ENCODE assay signal across 8 cellular contexts in genomic region chr12:53674977-53675700, GRCh38. TPM values are rescaled to one million over a fixed set of nuclear protein-coding genes. Genes with fewer than 3 reads are reported as not detected.
DNase-seq lines count a peak whose midpoint lies in the region; TF ChIP-seq lines count a peak whose summit lies in the region.

No MANE protein-coding gene starts in this region.

- BruUV-seq in OCI-LY7 (replicated peaks; lab: Mats Ljungman, UMichigan), result TSS peak; percentile 80

- TF ChIP-seq CTCF in OCI-LY7 (conservative IDR thresholded peaks at IDR 0.05; ENCODE audit: low read length), result no peak
- TF ChIP-seq CTCF in epithelial cell of esophagus (IDR thresholded peaks at IDR 0.05; ENCODE audit: insufficient read depth, low read depth, low read length, missing control alignments), result no peak
- TF ChIP-seq CTCF in parathyroid adenoma (IDR thresholded peaks at IDR 0.05), result no peak

- H3K27ac ChIP-seq in OCI-LY7 (ENCODE audit: low read depth, low read length, poor library complexity, severe bottlenecking) (peak overlapping the region; percentile 77), parathyroid adenoma (peak overlapping the region; percentile 74)

- DNase-seq in EL (peak; percentile 23), OCI-LY7 (ENCODE audit: low spot score) (peak; percentile 9), epithelial cell of esophagus (ENCODE audit: low read depth) (peak; percentile 5), NCI-H1105 (lab: John Stamatoyannopoulos, UW) (no peak), glomerular visceral epithelial cell (ENCODE audit: extremely low spot score) (no peak), pons (ENCODE audit: low spot score) (no peak), germinal center (ENCODE audit: low spot score) (no peak)

- H3K9ac ChIP-seq in parathyroid adenoma, result peak overlapping the region; percentile 6

- H3K4me3 ChIP-seq in OCI-LY7 (ENCODE audit: low read depth, low read length, poor library complexity, severe bottlenecking) (peak overlapping the region; percentile 94), epithelial cell of esophagus (ENCODE audit: low read length) (peak overlapping the region; percentile 88), parathyroid adenoma (ENCODE audit: low read depth, low read length) (peak overlapping the region; percentile 95)

- POLR2A ChIA-PET in OCI-LY7 (lab: Charles Lee), result interaction anchor here (0.6 to 1.7 kb wide), 14 partner anchors 10 to 275 kb away, joined by 3 to 9 read pairs (median 4); partner anchors contain the start of genes CALCOCO1 and TARBP2

- H3K36me3 ChIP-seq in OCI-LY7 (ENCODE audit: insufficient read depth, low read length) (peaks cover 46% of the 10 kb centered on the region), parathyroid adenoma (ENCODE audit: control insufficient read depth, insufficient read depth, low read length) (no peaks in the 10 kb centered on the region)

- H4K20me1 ChIP-seq in OCI-LY7 (ENCODE audit: insufficient read depth, low read length), result no peaks in the 10 kb centered on the region

- H3K4me2 ChIP-seq in OCI-LY7 (ENCODE audit: low read length), result peak overlapping the region; percentile 96
- peak overlapping the region; percentile 97 for H3K4me2 ChIP-seq in parathyroid adenoma (ENCODE audit: low read length)

- H3K9me3 ChIP-seq in OCI-LY7 (ENCODE audit: low read length) (no peaks in the 10 kb centered on the region), parathyroid adenoma (ENCODE audit: control insufficient read depth, low read length) (no peaks in the 10 kb centered on the region)

- H3K79me2 ChIP-seq in OCI-LY7 (ENCODE audit: insufficient read depth, low read depth, low read length), result peaks cover 27% of the 10 kb centered on the region
- peaks cover 28% of the 10 kb centered on the region for H3K79me2 ChIP-seq in parathyroid adenoma

- no peaks in the 10 kb centered on the region for H3K9me2 ChIP-seq in OCI-LY7 (ENCODE audit: insufficient read depth, low read length)

- peak overlapping the region; percentile 62; the same call in 1 of the 2 replicates for H2AFZ ChIP-seq in OCI-LY7 (ENCODE audit: low read length)
- H2AFZ ChIP-seq in parathyroid adenoma, result peak overlapping the region; percentile 88

- intact Hi-C loops in OCI-LY7 (cut with micrococcal nuclease; ENCODE audit: unreplicated experiment), result loop anchor here (5.0 kb wide), 1 partner anchor 353 kb away; the partner anchor contains the start of gene AAAS

- CTCF ChIA-PET in OCI-LY7 (lab: Charles Lee; ENCODE audit: unreplicated experiment), result interaction anchor here (0.6 to 1.4 kb wide), 4 partner anchors 49 to 343 kb away, joined by 3 to 5 read pairs (median 4); partner anchors contain the start of gene ATF7

- no peaks in the 10 kb centered on the region for H3K27me3 ChIP-seq in parathyroid adenoma (ENCODE audit: control insufficient read depth, insufficient read depth, low read length)

- H3K4me1 ChIP-seq in OCI-LY7 (ENCODE audit: insufficient read depth, low read length, poor library complexity, severe bottlenecking) (peaks cover 23% of the 10 kb centered on the region), parathyroid adenoma (peaks cover 5% of the 10 kb centered on the region)

RNA-seq across cellular contexts. Expression of gene ATP5MC2, which starts 0.7 kb away (rescaled TPM):
- total RNA-seq in OCI-LY7 (2014; rRNA removed; shearing (Covaris generic)), result 423 and 500 TPM in 2 replicates
- total RNA-seq in OCI-LY7 (2022), result 374 and 417 TPM in 2 replicates

RNA-seq across cellular contexts. Expression of gene ATF7, which starts 49.0 kb away (rescaled TPM):
- total RNA-seq in OCI-LY7 (2014; rRNA removed; shearing (Covaris generic)), result 5.9 and 6.8 TPM in 2 replicates
- 23.2 and 26.5 TPM in 2 replicates for total RNA-seq in OCI-LY7 (2022)

RNA-seq across cellular contexts. Expression of gene CALCOCO1, which starts 52.1 kb away (rescaled TPM):
- total RNA-seq in OCI-LY7 (2014; rRNA removed; shearing (Covaris generic)), result 12.8 and 18.9 TPM in 2 replicates
- 25.1 and 30.9 TPM in 2 replicates for total RNA-seq in OCI-LY7 (2022)

Comparison
In these comparisons a context has a peak if more than half of its experiments do, and no peak if none do; other contexts are left out.
1. DNase-seq: peak in EL (single experiment), OCI-LY7 (single experiment) and epithelial cell of esophagus (single experiment); none in NCI-H1105 (single experiment), glomerular visceral epithelial cell (single experiment), pons (single experiment) and germinal center (single experiment).
2. Peak in every context shown above with its lines, with median percentiles within 50 percentile points of each other: H3K4me3 ChIP-seq.